ENCODE assay signal across 1 cellular context in genomic region chr2:238163494-238164198, GRCh38.
TF ChIP-seq lines count a peak whose summit lies in the region.

No MANE protein-coding gene starts in this region.

TF ChIP-seq in H1, 55 proteins besides CTCF, POLR2A, EP300 and RAD21:
- TF ChIP-seq SIN3A (conservative IDR thresholded peaks at IDR 0.05 in 1 of 2, IDR thresholded peaks at IDR 0.05 in 1 of 2; ENCODE audit: low read depth in 1 of 2, low read length in 2 of 2) (no peak), KDM4A (IDR thresholded peaks at IDR 0.05; ENCODE audit: low read depth, low read length, severe bottlenecking) (peak; percentile 94), YY1 (IDR thresholded peaks at IDR 0.05; ENCODE audit: low read depth, low read length) (no peak), RFX5 (IDR thresholded peaks at IDR 0.05; ENCODE audit: borderline replicate concordance, low read depth, low read length) (no peak), JUND (IDR thresholded peaks at IDR 0.05; ENCODE audit: low read length) (no peak), GTF2F1 (IDR thresholded peaks at IDR 0.05; ENCODE audit: borderline replicate concordance, low read depth, low read length) (no peak), EZH2 (IDR thresholded peaks at IDR 0.05; ENCODE audit: low read depth, low read length, severe bottlenecking) (peak; percentile 70), CTBP2 (IDR thresholded peaks at IDR 0.05; ENCODE audit: borderline replicate concordance, insufficient read depth, insufficient read length, low read length) (no peak), TEAD4 (IDR thresholded peaks at IDR 0.05; ENCODE audit: low read depth, low read length) (no peak), MAX (IDR thresholded peaks at IDR 0.05) (no peak), PHF8 (conservative IDR thresholded peaks at IDR 0.05; ENCODE audit: low read depth, low read length) (0 out of 2 replicates have a peak, but pooled peaks have one; percentile 9), SRF (IDR thresholded peaks at IDR 0.05; ENCODE audit: low read depth, low read length) (no peak), SIRT6 (IDR thresholded peaks at IDR 0.05; ENCODE audit: low read length) (no peak), TAF7 (optimal IDR thresholded peaks at IDR 0.05; ENCODE audit: borderline replicate concordance, low read depth, low read length) (no peak), SP4 (IDR thresholded peaks at IDR 0.05; ENCODE audit: low read length) (no peak), ATF3 (IDR thresholded peaks at IDR 0.05; ENCODE audit: insufficient read depth, low read depth, low read length) (no peak), CHD2 (IDR thresholded peaks at IDR 0.05; ENCODE audit: low read length) (no peak), RBBP5 (IDR thresholded peaks at IDR 0.05; ENCODE audit: borderline replicate concordance, low read depth, low read length) (0 out of 2 replicates have a peak, but pooled peaks have one; percentile 34), KDM5A (IDR thresholded peaks at IDR 0.05; ENCODE audit: low read length) (no peak), SUZ12 (IDR thresholded peaks at IDR 0.05; ENCODE audit: low read length) (peak; percentile 82), RXRA (IDR thresholded peaks at IDR 0.05; ENCODE audit: insufficient read depth, low read depth, low read length) (no peak), EGR1 (IDR thresholded peaks at IDR 0.05; ENCODE audit: borderline replicate concordance, low read depth, low read length) (no peak), GABPA (IDR thresholded peaks at IDR 0.05; ENCODE audit: borderline replicate concordance, insufficient read depth, low read length) (0 out of 2 replicates have a peak, but pooled peaks have one; percentile 47), SAP30 (IDR thresholded peaks at IDR 0.05; ENCODE audit: insufficient read depth, insufficient replicate concordance, low read length) (no peak)
